ENCODE assay signal across 2 cellular contexts in the genomic region with DNA sequence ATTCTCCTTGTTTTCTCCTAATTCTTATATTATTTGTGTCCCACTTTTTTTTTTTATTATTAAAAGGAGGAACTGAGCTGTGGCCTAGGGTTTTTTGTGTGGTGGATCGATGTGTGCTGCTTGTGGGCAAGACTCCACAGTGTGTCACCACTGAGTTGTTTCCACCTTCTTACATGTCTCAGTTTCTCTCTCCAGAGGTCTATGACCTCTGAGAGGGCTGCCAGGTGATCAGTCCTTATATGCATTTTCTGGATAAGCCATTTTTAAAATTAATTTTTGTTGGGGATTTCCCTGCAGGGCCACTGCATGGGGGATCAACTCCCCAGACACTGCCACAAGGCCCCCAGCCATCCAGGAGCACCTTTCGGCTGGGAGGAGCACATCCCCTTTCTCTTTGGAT.
TF ChIP-seq lines count a peak whose summit lies in the region.

No MANE protein-coding gene starts in this region.

TF ChIP-seq in GM23338, 12 proteins besides CTCF, POLR2A, EP300 and RAD21 (continued from another document):
- TF ChIP-seq, protein P1, sequence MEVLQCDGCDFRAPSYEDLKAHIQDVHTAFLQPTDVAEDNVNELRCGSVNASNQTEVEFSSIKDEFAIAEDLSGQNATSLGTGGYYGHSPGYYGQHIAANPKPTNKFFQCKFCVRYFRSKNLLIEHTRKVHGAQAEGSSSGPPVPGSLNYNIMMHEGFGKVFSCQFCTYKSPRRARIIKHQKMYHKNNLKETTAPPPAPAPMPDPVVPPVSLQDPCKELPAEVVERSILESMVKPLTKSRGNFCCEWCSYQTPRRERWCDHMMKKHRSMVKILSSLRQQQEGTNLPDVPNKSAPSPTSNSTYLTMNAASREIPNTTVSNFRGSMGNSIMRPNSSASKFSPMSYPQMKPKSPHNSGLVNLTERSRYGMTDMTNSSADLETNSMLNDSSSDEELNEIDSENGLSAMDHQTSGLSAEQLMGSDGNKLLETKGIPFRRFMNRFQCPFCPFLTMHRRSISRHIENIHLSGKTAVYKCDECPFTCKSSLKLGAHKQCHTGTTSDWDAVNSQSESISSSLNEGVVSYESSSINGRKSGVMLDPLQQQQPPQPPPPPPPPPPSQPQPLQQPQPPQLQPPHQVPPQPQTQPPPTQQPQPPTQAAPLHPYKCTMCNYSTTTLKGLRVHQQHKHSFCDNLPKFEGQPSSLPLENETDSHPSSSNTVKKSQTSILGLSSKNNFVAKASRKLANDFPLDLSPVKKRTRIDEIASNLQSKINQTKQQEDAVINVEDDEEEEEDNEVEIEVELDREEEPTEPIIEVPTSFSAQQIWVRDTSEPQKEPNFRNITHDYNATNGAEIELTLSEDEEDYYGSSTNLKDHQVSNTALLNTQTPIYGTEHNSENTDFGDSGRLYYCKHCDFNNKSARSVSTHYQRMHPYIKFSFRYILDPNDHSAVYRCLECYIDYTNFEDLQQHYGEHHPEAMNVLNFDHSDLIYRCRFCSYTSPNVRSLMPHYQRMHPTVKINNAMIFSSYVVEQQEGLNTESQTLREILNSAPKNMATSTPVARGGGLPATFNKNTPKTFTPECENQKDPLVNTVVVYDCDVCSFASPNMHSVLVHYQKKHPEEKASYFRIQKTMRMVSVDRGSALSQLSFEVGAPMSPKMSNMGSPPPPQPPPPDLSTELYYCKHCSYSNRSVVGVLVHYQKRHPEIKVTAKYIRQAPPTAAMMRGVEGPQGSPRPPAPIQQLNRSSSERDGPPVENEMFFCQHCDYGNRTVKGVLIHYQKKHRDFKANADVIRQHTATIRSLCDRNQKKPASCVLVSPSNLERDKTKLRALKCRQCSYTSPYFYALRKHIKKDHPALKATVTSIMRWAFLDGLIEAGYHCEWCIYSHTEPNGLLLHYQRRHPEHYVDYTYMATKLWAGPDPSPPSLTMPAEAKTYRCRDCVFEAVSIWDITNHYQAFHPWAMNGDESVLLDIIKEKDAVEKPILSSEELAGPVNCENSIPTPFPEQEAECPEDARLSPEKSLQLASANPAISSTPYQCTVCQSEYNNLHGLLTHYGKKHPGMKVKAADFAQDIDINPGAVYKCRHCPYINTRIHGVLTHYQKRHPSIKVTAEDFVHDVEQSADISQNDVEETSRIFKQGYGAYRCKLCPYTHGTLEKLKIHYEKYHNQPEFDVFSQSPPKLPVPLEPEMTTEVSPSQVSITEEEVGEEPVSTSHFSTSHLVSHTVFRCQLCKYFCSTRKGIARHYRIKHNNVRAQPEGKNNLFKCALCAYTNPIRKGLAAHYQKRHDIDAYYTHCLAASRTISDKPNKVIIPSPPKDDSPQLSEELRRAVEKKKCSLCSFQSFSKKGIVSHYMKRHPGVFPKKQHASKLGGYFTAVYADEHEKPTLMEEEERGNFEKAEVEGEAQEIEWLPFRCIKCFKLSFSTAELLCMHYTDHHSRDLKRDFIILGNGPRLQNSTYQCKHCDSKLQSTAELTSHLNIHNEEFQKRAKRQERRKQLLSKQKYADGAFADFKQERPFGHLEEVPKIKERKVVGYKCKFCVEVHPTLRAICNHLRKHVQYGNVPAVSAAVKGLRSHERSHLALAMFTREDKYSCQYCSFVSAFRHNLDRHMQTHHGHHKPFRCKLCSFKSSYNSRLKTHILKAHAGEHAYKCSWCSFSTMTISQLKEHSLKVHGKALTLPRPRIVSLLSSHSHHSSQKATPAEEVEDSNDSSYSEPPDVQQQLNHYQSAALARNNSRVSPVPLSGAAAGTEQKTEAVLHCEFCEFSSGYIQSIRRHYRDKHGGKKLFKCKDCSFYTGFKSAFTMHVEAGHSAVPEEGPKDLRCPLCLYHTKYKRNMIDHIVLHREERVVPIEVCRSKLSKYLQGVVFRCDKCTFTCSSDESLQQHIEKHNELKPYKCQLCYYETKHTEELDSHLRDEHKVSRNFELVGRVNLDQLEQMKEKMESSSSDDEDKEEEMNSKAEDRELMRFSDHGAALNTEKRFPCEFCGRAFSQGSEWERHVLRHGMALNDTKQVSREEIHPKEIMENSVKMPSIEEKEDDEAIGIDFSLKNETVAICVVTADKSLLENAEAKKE (CRISPR knock-in tag; IDR thresholded peaks at IDR 0.05), result no peak
- TF ChIP-seq CREB1 (CRISPR knock-in tag; IDR thresholded peaks at IDR 0.05; ENCODE audit: low read depth) (no peak), STAT1 (IDR thresholded peaks at IDR 0.05; ENCODE audit: unreplicated experiment) (no peak), JUNB (IDR thresholded peaks at IDR 0.05; ENCODE audit: unreplicated experiment) (no peak), NANOG (IDR thresholded peaks at IDR 0.05; ENCODE audit: borderline replicate concordance) (no peak), EZH2phosphoT487 (IDR thresholded peaks at IDR 0.05; ENCODE audit: unreplicated experiment) (no peak), EZH2 (IDR thresholded peaks at IDR 0.05; ENCODE audit: low read depth, unreplicated experiment) (no peak), ZNF331 (CRISPR knock-in tag; IDR thresholded peaks at IDR 0.05; ENCODE audit: low read depth) (no peak)
- TF ChIP-seq, protein P2, sequence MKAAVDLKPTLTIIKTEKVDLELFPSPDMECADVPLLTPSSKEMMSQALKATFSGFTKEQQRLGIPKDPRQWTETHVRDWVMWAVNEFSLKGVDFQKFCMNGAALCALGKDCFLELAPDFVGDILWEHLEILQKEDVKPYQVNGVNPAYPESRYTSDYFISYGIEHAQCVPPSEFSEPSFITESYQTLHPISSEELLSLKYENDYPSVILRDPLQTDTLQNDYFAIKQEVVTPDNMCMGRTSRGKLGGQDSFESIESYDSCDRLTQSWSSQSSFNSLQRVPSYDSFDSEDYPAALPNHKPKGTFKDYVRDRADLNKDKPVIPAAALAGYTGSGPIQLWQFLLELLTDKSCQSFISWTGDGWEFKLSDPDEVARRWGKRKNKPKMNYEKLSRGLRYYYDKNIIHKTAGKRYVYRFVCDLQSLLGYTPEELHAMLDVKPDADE (IDR thresholded peaks at IDR 0.05), result no peak
- TF ChIP-seq, protein P3, sequence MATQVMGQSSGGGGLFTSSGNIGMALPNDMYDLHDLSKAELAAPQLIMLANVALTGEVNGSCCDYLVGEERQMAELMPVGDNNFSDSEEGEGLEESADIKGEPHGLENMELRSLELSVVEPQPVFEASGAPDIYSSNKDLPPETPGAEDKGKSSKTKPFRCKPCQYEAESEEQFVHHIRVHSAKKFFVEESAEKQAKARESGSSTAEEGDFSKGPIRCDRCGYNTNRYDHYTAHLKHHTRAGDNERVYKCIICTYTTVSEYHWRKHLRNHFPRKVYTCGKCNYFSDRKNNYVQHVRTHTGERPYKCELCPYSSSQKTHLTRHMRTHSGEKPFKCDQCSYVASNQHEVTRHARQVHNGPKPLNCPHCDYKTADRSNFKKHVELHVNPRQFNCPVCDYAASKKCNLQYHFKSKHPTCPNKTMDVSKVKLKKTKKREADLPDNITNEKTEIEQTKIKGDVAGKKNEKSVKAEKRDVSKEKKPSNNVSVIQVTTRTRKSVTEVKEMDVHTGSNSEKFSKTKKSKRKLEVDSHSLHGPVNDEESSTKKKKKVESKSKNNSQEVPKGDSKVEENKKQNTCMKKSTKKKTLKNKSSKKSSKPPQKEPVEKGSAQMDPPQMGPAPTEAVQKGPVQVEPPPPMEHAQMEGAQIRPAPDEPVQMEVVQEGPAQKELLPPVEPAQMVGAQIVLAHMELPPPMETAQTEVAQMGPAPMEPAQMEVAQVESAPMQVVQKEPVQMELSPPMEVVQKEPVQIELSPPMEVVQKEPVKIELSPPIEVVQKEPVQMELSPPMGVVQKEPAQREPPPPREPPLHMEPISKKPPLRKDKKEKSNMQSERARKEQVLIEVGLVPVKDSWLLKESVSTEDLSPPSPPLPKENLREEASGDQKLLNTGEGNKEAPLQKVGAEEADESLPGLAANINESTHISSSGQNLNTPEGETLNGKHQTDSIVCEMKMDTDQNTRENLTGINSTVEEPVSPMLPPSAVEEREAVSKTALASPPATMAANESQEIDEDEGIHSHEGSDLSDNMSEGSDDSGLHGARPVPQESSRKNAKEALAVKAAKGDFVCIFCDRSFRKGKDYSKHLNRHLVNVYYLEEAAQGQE (IDR thresholded peaks at IDR 0.05; ENCODE audit: unreplicated experiment), result no peak

TF ChIP-seq in SK-N-SH treated with all-trans-retinoic acid at 6 μM for 48 hours, 23 proteins besides CTCF, POLR2A, EP300 and RAD21 (continued from another document):
- TF ChIP-seq TCF4 (CRISPR knock-in tag; IDR thresholded peaks at IDR 0.05; ENCODE audit: borderline replicate concordance) (no peak), GLIS3 (CRISPR knock-in tag; IDR thresholded peaks at IDR 0.05) (no peak), ZNF70 (CRISPR knock-in tag; IDR thresholded peaks at IDR 0.05) (no peak), PPARA (CRISPR knock-in tag; IDR thresholded peaks at IDR 0.05; ENCODE audit: borderline replicate concordance) (no peak), ZFP30 (CRISPR knock-in tag; IDR thresholded peaks at IDR 0.05) (no peak), ZC3H10 (CRISPR knock-in tag; IDR thresholded peaks at IDR 0.05) (no peak), SNAI2 (CRISPR knock-in tag; IDR thresholded peaks at IDR 0.05) (no peak), ARNTL (CRISPR knock-in tag; IDR thresholded peaks at IDR 0.05; ENCODE audit: borderline replicate concordance, low read depth) (no peak), TOX (CRISPR knock-in tag; IDR thresholded peaks at IDR 0.05; ENCODE audit: borderline replicate concordance) (no peak), ZNF8 (CRISPR knock-in tag; IDR thresholded peaks at IDR 0.05) (no peak)
- TF ChIP-seq, protein P4, sequence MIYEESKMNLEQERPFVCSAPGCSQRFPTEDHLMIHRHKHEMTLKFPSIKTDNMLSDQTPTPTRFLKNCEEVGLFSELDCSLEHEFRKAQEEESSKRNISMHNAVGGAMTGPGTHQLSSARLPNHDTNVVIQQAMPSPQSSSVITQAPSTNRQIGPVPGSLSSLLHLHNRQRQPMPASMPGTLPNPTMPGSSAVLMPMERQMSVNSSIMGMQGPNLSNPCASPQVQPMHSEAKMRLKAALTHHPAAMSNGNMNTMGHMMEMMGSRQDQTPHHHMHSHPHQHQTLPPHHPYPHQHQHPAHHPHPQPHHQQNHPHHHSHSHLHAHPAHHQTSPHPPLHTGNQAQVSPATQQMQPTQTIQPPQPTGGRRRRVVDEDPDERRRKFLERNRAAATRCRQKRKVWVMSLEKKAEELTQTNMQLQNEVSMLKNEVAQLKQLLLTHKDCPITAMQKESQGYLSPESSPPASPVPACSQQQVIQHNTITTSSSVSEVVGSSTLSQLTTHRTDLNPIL (CRISPR knock-in tag; IDR thresholded peaks at IDR 0.05; ENCODE audit: low read depth), result no peak
- TF ChIP-seq, protein P5, sequence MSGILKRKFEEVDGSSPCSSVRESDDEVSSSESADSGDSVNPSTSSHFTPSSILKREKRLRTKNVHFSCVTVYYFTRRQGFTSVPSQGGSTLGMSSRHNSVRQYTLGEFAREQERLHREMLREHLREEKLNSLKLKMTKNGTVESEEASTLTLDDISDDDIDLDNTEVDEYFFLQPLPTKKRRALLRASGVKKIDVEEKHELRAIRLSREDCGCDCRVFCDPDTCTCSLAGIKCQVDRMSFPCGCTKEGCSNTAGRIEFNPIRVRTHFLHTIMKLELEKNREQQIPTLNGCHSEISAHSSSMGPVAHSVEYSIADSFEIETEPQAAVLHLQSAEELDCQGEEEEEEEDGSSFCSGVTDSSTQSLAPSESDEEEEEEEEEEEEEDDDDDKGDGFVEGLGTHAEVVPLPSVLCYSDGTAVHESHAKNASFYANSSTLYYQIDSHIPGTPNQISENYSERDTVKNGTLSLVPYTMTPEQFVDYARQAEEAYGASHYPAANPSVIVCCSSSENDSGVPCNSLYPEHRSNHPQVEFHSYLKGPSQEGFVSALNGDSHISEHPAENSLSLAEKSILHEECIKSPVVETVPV (CRISPR knock-in tag; IDR thresholded peaks at IDR 0.05), result no peak
- TF ChIP-seq, protein P6, sequence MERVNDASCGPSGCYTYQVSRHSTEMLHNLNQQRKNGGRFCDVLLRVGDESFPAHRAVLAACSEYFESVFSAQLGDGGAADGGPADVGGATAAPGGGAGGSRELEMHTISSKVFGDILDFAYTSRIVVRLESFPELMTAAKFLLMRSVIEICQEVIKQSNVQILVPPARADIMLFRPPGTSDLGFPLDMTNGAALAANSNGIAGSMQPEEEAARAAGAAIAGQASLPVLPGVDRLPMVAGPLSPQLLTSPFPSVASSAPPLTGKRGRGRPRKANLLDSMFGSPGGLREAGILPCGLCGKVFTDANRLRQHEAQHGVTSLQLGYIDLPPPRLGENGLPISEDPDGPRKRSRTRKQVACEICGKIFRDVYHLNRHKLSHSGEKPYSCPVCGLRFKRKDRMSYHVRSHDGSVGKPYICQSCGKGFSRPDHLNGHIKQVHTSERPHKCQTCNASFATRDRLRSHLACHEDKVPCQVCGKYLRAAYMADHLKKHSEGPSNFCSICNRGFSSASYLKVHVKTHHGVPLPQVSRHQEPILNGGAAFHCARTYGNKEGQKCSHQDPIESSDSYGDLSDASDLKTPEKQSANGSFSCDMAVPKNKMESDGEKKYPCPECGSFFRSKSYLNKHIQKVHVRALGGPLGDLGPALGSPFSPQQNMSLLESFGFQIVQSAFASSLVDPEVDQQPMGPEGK (CRISPR knock-in tag; IDR thresholded peaks at IDR 0.05; ENCODE audit: borderline replicate concordance), result no peak
- TF ChIP-seq, protein P7, sequence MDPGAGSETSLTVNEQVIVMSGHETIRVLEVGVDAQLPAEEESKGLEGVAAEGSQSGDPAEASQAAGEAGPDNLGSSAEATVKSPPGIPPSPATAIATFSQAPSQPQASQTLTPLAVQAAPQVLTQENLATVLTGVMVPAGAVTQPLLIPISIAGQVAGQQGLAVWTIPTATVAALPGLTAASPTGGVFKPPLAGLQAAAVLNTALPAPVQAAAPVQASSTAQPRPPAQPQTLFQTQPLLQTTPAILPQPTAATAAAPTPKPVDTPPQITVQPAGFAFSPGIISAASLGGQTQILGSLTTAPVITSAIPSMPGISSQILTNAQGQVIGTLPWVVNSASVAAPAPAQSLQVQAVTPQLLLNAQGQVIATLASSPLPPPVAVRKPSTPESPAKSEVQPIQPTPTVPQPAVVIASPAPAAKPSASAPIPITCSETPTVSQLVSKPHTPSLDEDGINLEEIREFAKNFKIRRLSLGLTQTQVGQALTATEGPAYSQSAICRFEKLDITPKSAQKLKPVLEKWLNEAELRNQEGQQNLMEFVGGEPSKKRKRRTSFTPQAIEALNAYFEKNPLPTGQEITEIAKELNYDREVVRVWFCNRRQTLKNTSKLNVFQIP (CRISPR knock-in tag; IDR thresholded peaks at IDR 0.05; ENCODE audit: borderline replicate concordance, low read depth), result no peak
TF ChIP-seq in SK-N-SH treated with all-trans-retinoic acid at 6 μM for 48 hours: peak in this region for 0.
